Comparison of ENCODE assay signal across 21 cellular contexts in genomic region chr3:156952011-156952410, GRCh38.
A peak's percentile ranks its signal among the peaks of the same experiment; 100 is the strongest.
DNase-seq lines count a peak whose midpoint lies in the region; ATAC-seq and TF ChIP-seq lines count a peak whose summit lies in the region.
"Had no signal": no experiment of that assay in that cellular context is flagged by ENCODE, and none has a peak within 500 bp of the region (broad histone marks: within the 10 kb centered on the region; RNA-seq: fewer than 3 reads in every experiment).

No MANE protein-coding gene starts in this region.

- no peak overlapping the region for H3K4me3 ChIP-seq in AG10803 (ENCODE audit: low read length)
- H3K4me3 ChIP-seq: A549, BLaER1, GM23338 had no signal

- peaks cover 9% of the 10 kb centered on the region for H3K9me3 Mint-ChIP-seq in osteocyte (ENCODE audit: unreplicated experiment)
- H3K9me3 Mint-ChIP-seq: CD8-positive, alpha-beta T cell; GM23338; H9; HFFc6 had no signal

- H3K4me3 Mint-ChIP-seq in osteocyte (ENCODE audit: unreplicated experiment): no peak overlapping the region
- H3K4me3 Mint-ChIP-seq: CD4-positive, CD25-positive, alpha-beta regulatory T cell; CD8-positive, alpha-beta T cell; GM23338; H9; HFFc6 had no signal

- peak; percentile 24 for DNase-seq in AG10803 (ENCODE audit: low read depth)
- peak; percentile 11 for DNase-seq in GM04503 (ENCODE audit: low read depth)
- DNase-seq in osteocyte (ENCODE audit: extremely low spot score, unreplicated experiment): no peak
- no peak for DNase-seq in pons (ENCODE audit: low spot score)
- DNase-seq in kidney tubule cell (ENCODE audit: low spot score): no peak
- DNase-seq in SIG-M5 treated with dmso at 0.1 percent for 504 hours (lab: John Stamatoyannopoulos, UW; ENCODE audit: unreplicated experiment): no peak
- DNase-seq: 8988T; ACHN; Caco-2; CD4-positive, CD25-positive, alpha-beta regulatory T cell; CD8-positive, alpha-beta T cell; DMS153; DND-41; EL; GDM1; H9; HFFc6 had no signal

- H3K27me3 Mint-ChIP-seq in osteocyte (ENCODE audit: unreplicated experiment): no peaks in the 10 kb centered on the region

- peaks cover 15% of the 10 kb centered on the region for H3K4me1 Mint-ChIP-seq in osteocyte (ENCODE audit: unreplicated experiment)
- H3K4me1 Mint-ChIP-seq: CD4-positive, CD25-positive, alpha-beta regulatory T cell had no signal

- no peaks in the 10 kb centered on the region for H3K36me3 Mint-ChIP-seq in osteocyte (ENCODE audit: unreplicated experiment)
- H3K36me3 Mint-ChIP-seq: CD4-positive, CD25-positive, alpha-beta regulatory T cell; CD8-positive, alpha-beta T cell had no signal

- ATAC-seq in HG02571 (IDR thresholded peaks at IDR 0.05; ENCODE audit: unreplicated experiment): no peak
- ATAC-seq: A549; CD8-positive, alpha-beta T cell; GM23338 had no signal

- H3K27ac Mint-ChIP-seq in osteocyte (ENCODE audit: unreplicated experiment): peak overlapping the region; percentile 58
- H3K27ac Mint-ChIP-seq: CD4-positive, CD25-positive, alpha-beta regulatory T cell; CD8-positive, alpha-beta T cell; GM23338; H9; HFFc6 had no signal

- TF ChIP-seq CTCF in AG10803 (conservative IDR thresholded peaks at IDR 0.05; ENCODE audit: low read length) (no peak), osteocyte (IDR thresholded peaks at IDR 0.05) (no peak)

Comparison
In these comparisons a context has a peak if more than half of its experiments do, and no peak if none do; other contexts are left out.
1. DNase-seq: peak in AG10803 (single experiment) and GM04503 (single experiment); none in osteocyte (single experiment), pons (single experiment), kidney tubule cell (single experiment) and SIG-M5 treated with dmso at 0.1 percent for 504 hours (single experiment).